ENCODE assay signal across 8 cellular contexts in the genomic region with DNA sequence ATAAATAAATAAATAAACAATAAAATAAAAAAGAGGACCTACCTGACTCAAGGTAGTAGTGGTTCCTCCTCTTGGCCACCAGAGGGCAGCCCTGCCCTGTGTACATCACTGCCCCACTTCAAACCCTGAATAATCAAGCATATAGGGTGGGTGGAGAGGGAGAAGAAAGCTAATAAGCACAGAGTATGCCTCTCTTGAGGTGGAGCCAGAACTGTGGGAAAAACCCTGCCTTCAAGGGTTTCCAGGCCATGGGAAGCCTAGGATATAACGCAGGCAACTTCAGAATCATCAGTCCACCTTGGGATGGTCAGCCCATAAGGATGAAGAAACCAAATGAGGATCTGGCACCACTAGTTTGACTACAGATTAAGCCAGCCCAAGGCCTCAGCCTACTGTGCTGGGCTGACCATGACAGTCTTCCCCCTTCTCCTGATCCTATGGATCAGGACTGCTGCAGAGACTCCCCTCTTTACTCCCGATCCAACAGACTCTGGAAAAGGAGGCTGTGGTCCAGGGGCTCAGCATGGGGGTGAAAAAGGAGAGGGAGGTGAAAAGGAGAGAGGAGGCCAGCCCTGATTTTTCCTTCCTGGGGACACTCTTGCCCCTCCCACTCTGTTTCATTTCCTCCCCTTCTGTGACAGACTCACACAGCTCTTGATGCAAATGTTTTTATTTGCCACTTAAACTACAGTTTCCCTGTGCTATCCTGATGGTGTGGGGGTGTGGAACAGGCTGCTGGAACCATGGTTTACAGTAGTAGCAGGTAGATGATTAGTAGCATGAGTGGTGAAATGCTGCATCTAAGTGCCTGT. TPM values are rescaled to one million over a fixed set of nuclear protein-coding genes. Genes with fewer than 3 reads are reported as not detected.
A peak's percentile ranks its signal among the peaks of the same experiment; 100 is the strongest.
DNase-seq lines count a peak whose midpoint lies in the region; ATAC-seq, FAIRE-seq and TF ChIP-seq lines count a peak whose summit lies in the region.

No MANE protein-coding gene starts in this region.

- DNase-seq in AML-193 (lab: John Stamatoyannopoulos, UW) (peak; percentile 22 to 32), GM18507 (ENCODE audit: extremely low spot score, insufficient read length, low read depth) (peak; percentile 58), frontal cortex (ENCODE audit: low spot score in 2 of 2) (peak; percentile 51 to 67), putamen (ENCODE audit: low spot score) (peak; percentile 67)
- DNase-seq in activated effector memory CD4-positive, alpha-beta T cell treated with anti-CD3 and anti-CD28 coated beads, Interleukin-2, amount 50 U/mL, for 16 hours: peak; percentile 80

- ATAC-seq in HG03378 (IDR thresholded peaks at IDR 0.05; ENCODE audit: unreplicated experiment) (peak; percentile 53), GM19328 (IDR thresholded peaks at IDR 0.05; ENCODE audit: unreplicated experiment) (no peak)

- FAIRE-seq in GM18507 (lab: Jason Lieb, UNC) (peak; percentile 65), frontal cortex (lab: Jason Lieb, UNC) (no peak)

TF ChIP-seq in PFSK-1, 5 proteins besides CTCF, POLR2A, EP300 and RAD21:
- TF ChIP-seq FOXP2 (optimal IDR thresholded peaks at IDR 0.05; ENCODE audit: borderline replicate concordance, extremely low read depth, extremely low read length, insufficient read depth): no peak
- TF ChIP-seq POLR2AphosphoS5 (IDR thresholded peaks at IDR 0.05; ENCODE audit: low read depth, low read length): peak; percentile 77

RNA-seq across cellular contexts. Expression of a gene that starts 10.1 kb away (rescaled TPM):
- polyA plus RNA-seq in PFSK-1 (2012; ENCODE audit: insufficient read length, low read depth): 15.6 TPM
- 2.4 TPM for total RNA-seq in frontal cortex

RNA-seq across cellular contexts. Expression of a gene that starts 36.5 kb away (rescaled TPM):
- polyA plus RNA-seq in PFSK-1 (2012; ENCODE audit: insufficient read length, low read depth): 29.2 TPM
- total RNA-seq in frontal cortex: 11.0 TPM

RNA-seq across cellular contexts. Expression of a gene that starts 36.6 kb away (rescaled TPM):
- 33.4 TPM for polyA plus RNA-seq in PFSK-1 (2012; ENCODE audit: insufficient read length, low read depth)
- total RNA-seq in frontal cortex: 6.1 TPM

RNA-seq across cellular contexts. Expression of a gene that starts 43.7 kb away (rescaled TPM):
- polyA plus RNA-seq in PFSK-1 (2012; ENCODE audit: insufficient read length, low read depth): 13.4 TPM
- total RNA-seq in frontal cortex: 35.5 TPM

RNA-seq across cellular contexts. Expression of a gene that starts 60.0 kb away (rescaled TPM):
- 21.3 TPM for polyA plus RNA-seq in PFSK-1 (2012; ENCODE audit: insufficient read length, low read depth)
- total RNA-seq in frontal cortex: 45.2 TPM

Comparison
In these comparisons a context has a peak if more than half of its experiments do, and no peak if none do; other contexts are left out.
1. DNase-seq: peak in every context shown above with its lines; median percentile 80 in activated effector memory CD4-positive, alpha-beta T cell treated with anti-CD3 and anti-CD28 coated beads, Interleukin-2, amount 50 U/mL, for 16 hours; 67 in putamen; 59 in frontal cortex; 58 in GM18507; 27 in AML-193.